Comparison of ENCODE assay signal across 1 cellular context in the genomic region with DNA sequence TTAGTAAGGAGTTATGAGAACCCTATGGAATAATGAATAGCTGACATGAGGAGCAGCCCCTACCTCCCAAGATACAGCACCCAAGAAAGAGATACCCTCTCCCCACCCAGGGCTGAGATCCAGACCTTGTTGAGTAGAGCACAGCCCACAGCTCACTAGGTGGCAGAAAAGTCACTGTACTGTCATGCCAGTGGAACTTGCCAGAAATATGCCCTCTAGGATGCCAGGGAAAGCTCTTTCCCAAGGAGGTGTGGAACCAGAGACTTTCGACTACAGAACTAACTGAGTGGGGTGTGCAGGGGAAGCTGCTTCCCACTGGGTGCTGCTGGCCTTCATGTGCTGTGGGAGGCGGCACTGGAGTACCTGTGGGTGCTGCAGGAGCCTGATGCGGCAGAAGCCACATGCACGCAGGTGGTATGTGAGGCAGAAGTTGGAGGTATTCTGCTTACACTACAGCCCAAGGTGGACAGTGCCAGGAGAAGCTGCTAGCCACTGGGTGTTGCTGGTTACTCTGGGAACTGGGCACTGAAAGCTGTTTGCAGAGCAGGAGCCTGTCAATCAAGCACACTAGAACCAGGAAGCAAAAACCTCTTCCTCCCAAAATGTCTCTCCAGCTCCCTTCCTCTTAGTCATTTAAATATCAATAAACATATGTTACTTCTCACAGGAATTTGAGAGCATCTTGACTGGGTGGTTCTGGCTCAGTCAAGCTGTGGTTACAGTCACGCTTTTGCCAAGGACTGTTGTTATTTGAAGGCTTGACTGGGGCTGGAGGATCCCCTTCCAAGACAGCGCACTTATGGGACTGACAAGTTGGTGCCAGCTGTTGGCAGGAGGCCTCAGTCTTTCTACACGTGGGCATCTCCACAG.
TF ChIP-seq lines count a peak whose summit lies in the region.

No MANE protein-coding gene starts in this region.

TF ChIP-seq in GM12878, 131 proteins besides CTCF, POLR2A, EP300 and RAD21:
- TF ChIP-seq, protein P1, sequence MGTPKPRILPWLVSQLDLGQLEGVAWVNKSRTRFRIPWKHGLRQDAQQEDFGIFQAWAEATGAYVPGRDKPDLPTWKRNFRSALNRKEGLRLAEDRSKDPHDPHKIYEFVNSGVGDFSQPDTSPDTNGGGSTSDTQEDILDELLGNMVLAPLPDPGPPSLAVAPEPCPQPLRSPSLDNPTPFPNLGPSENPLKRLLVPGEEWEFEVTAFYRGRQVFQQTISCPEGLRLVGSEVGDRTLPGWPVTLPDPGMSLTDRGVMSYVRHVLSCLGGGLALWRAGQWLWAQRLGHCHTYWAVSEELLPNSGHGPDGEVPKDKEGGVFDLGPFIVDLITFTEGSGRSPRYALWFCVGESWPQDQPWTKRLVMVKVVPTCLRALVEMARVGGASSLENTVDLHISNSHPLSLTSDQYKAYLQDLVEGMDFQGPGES (IDR thresholded peaks at IDR 0.05): no peak
- TF ChIP-seq, protein P2, sequence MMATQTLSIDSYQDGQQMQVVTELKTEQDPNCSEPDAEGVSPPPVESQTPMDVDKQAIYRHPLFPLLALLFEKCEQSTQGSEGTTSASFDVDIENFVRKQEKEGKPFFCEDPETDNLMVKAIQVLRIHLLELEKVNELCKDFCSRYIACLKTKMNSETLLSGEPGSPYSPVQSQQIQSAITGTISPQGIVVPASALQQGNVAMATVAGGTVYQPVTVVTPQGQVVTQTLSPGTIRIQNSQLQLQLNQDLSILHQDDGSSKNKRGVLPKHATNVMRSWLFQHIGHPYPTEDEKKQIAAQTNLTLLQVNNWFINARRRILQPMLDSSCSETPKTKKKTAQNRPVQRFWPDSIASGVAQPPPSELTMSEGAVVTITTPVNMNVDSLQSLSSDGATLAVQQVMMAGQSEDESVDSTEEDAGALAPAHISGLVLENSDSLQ (IDR thresholded peaks at IDR 0.05): peak; percentile 80
- TF ChIP-seq, protein P3, sequence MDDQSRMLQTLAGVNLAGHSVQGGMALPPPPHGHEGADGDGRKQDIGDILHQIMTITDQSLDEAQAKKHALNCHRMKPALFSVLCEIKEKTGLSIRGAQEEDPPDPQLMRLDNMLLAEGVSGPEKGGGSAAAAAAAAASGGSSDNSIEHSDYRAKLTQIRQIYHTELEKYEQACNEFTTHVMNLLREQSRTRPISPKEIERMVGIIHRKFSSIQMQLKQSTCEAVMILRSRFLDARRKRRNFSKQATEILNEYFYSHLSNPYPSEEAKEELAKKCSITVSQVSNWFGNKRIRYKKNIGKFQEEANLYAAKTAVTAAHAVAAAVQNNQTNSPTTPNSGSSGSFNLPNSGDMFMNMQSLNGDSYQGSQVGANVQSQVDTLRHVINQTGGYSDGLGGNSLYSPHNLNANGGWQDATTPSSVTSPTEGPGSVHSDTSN (IDR thresholded peaks at IDR 0.05; ENCODE audit: insufficient replicate concordance, low read depth, low read length): peak; percentile 64
- no peak for TF ChIP-seq NBN (IDR thresholded peaks at IDR 0.05)
- TF ChIP-seq, protein P4, sequence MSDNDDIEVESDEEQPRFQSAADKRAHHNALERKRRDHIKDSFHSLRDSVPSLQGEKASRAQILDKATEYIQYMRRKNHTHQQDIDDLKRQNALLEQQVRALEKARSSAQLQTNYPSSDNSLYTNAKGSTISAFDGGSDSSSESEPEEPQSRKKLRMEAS (IDR thresholded peaks at IDR 0.05; ENCODE audit: low read depth, low read length): no peak
